ENCODE assay signal across 15 cellular contexts in genomic region chr4:48028654-48029053, GRCh38. TPM values are rescaled to one million over a fixed set of nuclear protein-coding genes. Genes with fewer than 3 reads are reported as not detected.
A peak's percentile ranks its signal among the peaks of the same experiment; 100 is the strongest.
DNase-seq lines count a peak whose midpoint lies in the region; ATAC-seq and TF ChIP-seq lines count a peak whose summit lies in the region.
"Had no signal": no experiment of that assay in that cellular context is flagged by ENCODE, and none has a peak within 500 bp of the region (broad histone marks: within the 10 kb centered on the region; RNA-seq: fewer than 3 reads in every experiment).

No MANE protein-coding gene starts in this region.

- H3K4me3 Mint-ChIP-seq in chondrocyte (ENCODE audit: unreplicated experiment), result no peak overlapping the region
- H3K4me3 Mint-ChIP-seq: B cell had no signal

- TF ChIP-seq CTCF in chondrocyte (IDR thresholded peaks at IDR 0.05), result no peak

- ATAC-seq in GM18517 (IDR thresholded peaks at IDR 0.05; ENCODE audit: unreplicated experiment), result peak; percentile 63
- ATAC-seq in GM21423 (IDR thresholded peaks at IDR 0.05; ENCODE audit: unreplicated experiment), result peak; percentile 54
- ATAC-seq in HG02973 (IDR thresholded peaks at IDR 0.05; ENCODE audit: unreplicated experiment), result peak; percentile 50
- ATAC-seq in HG03097 (IDR thresholded peaks at IDR 0.05; ENCODE audit: low FRiP score, unreplicated experiment), result no peak
- ATAC-seq: pancreas had no signal

- H3K27me3 Mint-ChIP-seq in chondrocyte (ENCODE audit: low read depth), result no peaks in the 10 kb centered on the region

- H3K4me1 Mint-ChIP-seq in chondrocyte (ENCODE audit: low read depth), result peaks cover 19% of the 10 kb centered on the region

- DNase-seq in NCI-H526 (lab: John Stamatoyannopoulos, UW), result peak; percentile 16 to 44
- DNase-seq in AG08396 (ENCODE audit: low spot score), result no peak
- DNase-seq in KBM-7, result no peak
- DNase-seq in chondrocyte (ENCODE audit: low spot score), result no peak
- DNase-seq: adrenal gland; colonic mucosa; MM.1S; pancreas; stimulated activated CD4-positive, alpha-beta T cell treated with anti-CD3 and anti-CD28 coated beads, Interleukin-15, amount 100 ng/mL, for 24 hours had no signal

- in situ Hi-C loops in KBM-7 (cut with MboI; ENCODE audit: low pct_unique_long_range_greater_than_20kb, low sequenced_read_pairs), result no loop called here

- H3K36me3 Mint-ChIP-seq in chondrocyte (ENCODE audit: low read depth), result no peaks in the 10 kb centered on the region

- H3K9me3 Mint-ChIP-seq in chondrocyte (ENCODE audit: low read depth), result no peaks in the 10 kb centered on the region

- H3K27ac Mint-ChIP-seq in chondrocyte (ENCODE audit: unreplicated experiment), result no peak overlapping the region
- H3K27ac Mint-ChIP-seq: B cell had no signal

RNA-seq across cellular contexts. Expression of gene NIPAL1, which starts 12.1 kb away (rescaled TPM):
- 0.32 to 0.59 TPM (median 0.48 TPM) in 3 replicates for total RNA-seq in chondrocyte

RNA-seq across cellular contexts. Expression of gene CNGA1, which starts 12.2 kb away (rescaled TPM):
- not detected in 3 replicates for total RNA-seq in chondrocyte
- total RNA-seq: B cell, Daoy had no signal

Comparison
In these comparisons a context has a peak if more than half of its experiments do, and no peak if none do; other contexts are left out.
1. DNase-seq: peak in NCI-H526 (2 of 2); none in AG08396 (single experiment), KBM-7 (single experiment) and chondrocyte (single experiment).